Comparison of ENCODE assay signal across 1 cellular context in genomic region chr20:59033616-59034165, GRCh38.
TF ChIP-seq lines count a peak whose summit lies in the region.

No MANE protein-coding gene starts in this region.

TF ChIP-seq in HCT116, 20 proteins besides CTCF, POLR2A, EP300 and RAD21 (continued from another document):
- TF ChIP-seq ZBTB33 (IDR thresholded peaks at IDR 0.05; ENCODE audit: extremely low read depth, insufficient replicate concordance, low read length) = no peak
- TF ChIP-seq EZH2 (IDR thresholded peaks at IDR 0.05) = no peak
- TF ChIP-seq EZH2phosphoT487 (IDR thresholded peaks at IDR 0.05; ENCODE audit: borderline replicate concordance) = no peak
- TF ChIP-seq FOSL1 (IDR thresholded peaks at IDR 0.05; ENCODE audit: low read depth) = no peak
- no peak for TF ChIP-seq TCF7L2 (IDR thresholded peaks at IDR 0.05; ENCODE audit: borderline replicate concordance, extremely low read depth, insufficient read depth, insufficient read length)
- no peak for TF ChIP-seq SIN3A (IDR thresholded peaks at IDR 0.05; ENCODE audit: low read depth)
- TF ChIP-seq ZNF274 (IDR thresholded peaks at IDR 0.05; ENCODE audit: low read depth, low read length) = no peak
- no peak for TF ChIP-seq SRF (IDR thresholded peaks at IDR 0.05; ENCODE audit: low read depth)
